26 cellular contexts compared by ENCODE assay signal in the genomic region with DNA sequence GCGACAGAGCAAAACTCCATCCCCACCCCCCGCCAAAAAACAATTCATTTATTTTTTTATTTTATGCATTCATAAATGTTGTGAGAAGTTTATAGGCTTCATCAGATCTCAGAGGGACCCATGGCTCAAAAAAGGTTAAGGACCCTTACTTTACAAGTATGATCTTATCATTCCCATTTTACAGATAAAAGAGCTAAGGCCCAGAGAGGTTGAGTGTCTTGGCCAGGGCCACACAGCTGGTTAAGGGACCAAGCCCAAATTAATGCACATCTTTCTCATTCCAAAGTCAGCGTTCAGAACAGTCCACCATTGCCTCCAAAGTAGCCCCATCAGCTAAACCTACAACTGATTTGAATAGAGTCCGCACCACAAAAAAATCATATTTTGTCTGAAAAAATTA.
"Had no signal": no experiment of that assay in that cellular context is flagged by ENCODE, and none has a peak within 500 bp of the region (broad histone marks: within the 10 kb centered on the region; RNA-seq: fewer than 3 reads in every experiment).

No MANE protein-coding gene starts in this region.

- DNase-seq: activated CD4-positive, alpha-beta T cell treated with anti-CD3 and anti-CD28 coated beads for 48 hours; activated CD4-positive, alpha-beta T cell treated with anti-CD3 and anti-CD28 coated beads, Interleukin-2, amount 50 U/mL, for 48 hours; activated CD8-positive, alpha-beta memory T cell treated with anti-CD3 and anti-CD28 coated beads for 24 hours; activated effector memory CD4-positive, alpha-beta T cell treated with Interleukin-2 at 50 U/mL for 16 hours; activated naive CD4-positive, alpha-beta T cell treated with Interleukin-2 at 50 U/mL for 16 hours; activated naive CD8-positive, alpha-beta T cell treated with anti-CD3 and anti-CD28 coated beads, Interleukin-2, amount 10 ng/mL, durations not matched to agents 7 days and 5 days; brain microvascular endothelial cell; central memory CD4-positive, alpha-beta T cell; hypothalamus; lower lobe of right lung; mesenchymal stem cell; retina; stimulated activated CD4-positive, alpha-beta T cell treated with anti-CD3 and anti-CD28 coated beads, Interleukin-12 subunit alpha, Interleukin-12 subunit beta, amount 100 ng/mL, for 4 hours; stimulated activated CD4-positive, alpha-beta T cell treated with anti-CD3 and anti-CD28 coated beads, Interleukin-4, amount 100 ng/mL, for 1 hour; stimulated activated naive CD8-positive, alpha-beta T cell treated with anti-CD3 and anti-CD28 coated beads, Interleukin-15, Interleukin-2, amounts not matched to agents 100 U/mL and 50 U/mL, for 24 hours; substantia nigra; T-helper 17 cell; T1000; upper lobe of right lung; WERI-Rb-1 had no signal

- H3K4me1 ChIP-seq: ascending aorta had no signal

- H3K27me3 Mint-ChIP-seq: activated naive CD8-positive, alpha-beta T cell treated with anti-CD3 and anti-CD28 coated beads, Interleukin-2, amount 10 ng/mL, durations not matched to agents 7 days and 5 days; T-helper 17 cell had no signal

- FAIRE-seq: frontal cortex had no signal

- H3K4me3 ChIP-seq: ascending aorta, lower lobe of right lung, skin epidermis, upper lobe of right lung had no signal

- H3K36me3 Mint-ChIP-seq: activated naive CD8-positive, alpha-beta T cell treated with anti-CD3 and anti-CD28 coated beads, Interleukin-2, amount 10 ng/mL, durations not matched to agents 7 days and 5 days had no signal

- H3K27ac ChIP-seq: ascending aorta, brain microvascular endothelial cell, lower lobe of right lung, upper lobe of right lung had no signal

- H3K9me3 ChIP-seq: ascending aorta, lower lobe of right lung, upper lobe of right lung had no signal

- H3K4me3 Mint-ChIP-seq: activated naive CD8-positive, alpha-beta T cell treated with anti-CD3 and anti-CD28 coated beads, Interleukin-2, amount 10 ng/mL, durations not matched to agents 7 days and 5 days; nephron; T-helper 17 cell had no signal

- H3K36me3 ChIP-seq: ascending aorta, brain microvascular endothelial cell, lower lobe of right lung, upper lobe of right lung, WERI-Rb-1 had no signal

- H3K27ac Mint-ChIP-seq: activated naive CD8-positive, alpha-beta T cell treated with anti-CD3 and anti-CD28 coated beads, Interleukin-2, amount 10 ng/mL, durations not matched to agents 7 days and 5 days; nephron; T-helper 17 cell had no signal

- ATAC-seq: activated CD4-positive, CD25-positive, alpha-beta regulatory T cell treated with anti-CD3 and anti-CD28 coated beads, Interleukin-2, amount 50 U/mL, for 24 hours; lower lobe of right lung; SK-N-SH treated with all-trans-retinoic acid at 6 μM for 48 hours; stimulated activated naive CD8-positive, alpha-beta T cell treated with anti-CD3 and anti-CD28 coated beads, Interleukin-15, Interleukin-2, amounts not matched to agents 100 U/mL and 50 U/mL, for 24 hours; T-helper 17 cell; upper lobe of right lung had no signal

- H3K27me3 ChIP-seq: ascending aorta, brain microvascular endothelial cell, upper lobe of right lung had no signal

- H3K9me3 Mint-ChIP-seq: activated naive CD8-positive, alpha-beta T cell treated with anti-CD3 and anti-CD28 coated beads, Interleukin-2, amount 10 ng/mL, durations not matched to agents 7 days and 5 days; nephron had no signal
